In genomic region chr2:216492951-216493685, GRCh38 we compare ENCODE assay signal across 9 cellular contexts. TPM values are rescaled to one million over a fixed set of nuclear protein-coding genes. Genes with fewer than 3 reads are reported as not detected.
DNase-seq lines count a peak whose midpoint lies in the region; ATAC-seq and TF ChIP-seq lines count a peak whose summit lies in the region.
"Had no signal": no experiment of that assay in that cellular context is flagged by ENCODE, and none has a peak within 500 bp of the region (broad histone marks: within the 10 kb centered on the region; RNA-seq: fewer than 3 reads in every experiment).

No MANE protein-coding gene starts in this region.

- intact Hi-C loops in Panc1 (cut with micrococcal nuclease; ENCODE audit: unreplicated experiment) (no loop called here), cardiac septum (cut with DNase I) (no loop called here)

- no TSS peak for BruUV-seq in Panc1 (replicated peaks; lab: Mats Ljungman, UMichigan)

- no peaks in the 10 kb centered on the region for H3K36me3 ChIP-seq in GM23248 (ENCODE audit: low read depth)
- H3K36me3 ChIP-seq in Panc1 (ENCODE audit: control insufficient read depth, insufficient read depth, low read length) = no peaks in the 10 kb centered on the region
- no peaks in the 10 kb centered on the region for H3K36me3 ChIP-seq in fibroblast of lung (ENCODE audit: control insufficient read depth, insufficient read depth, low read length)
- H3K36me3 ChIP-seq in skeletal muscle satellite cell (ENCODE audit: insufficient read depth, low read length) = no peaks in the 10 kb centered on the region

- H3K27ac ChIP-seq in GM23248 (peak overlapping the region; percentile 86), Panc1 (ENCODE audit: low read length) (no peak overlapping the region), fibroblast of lung (ENCODE audit: insufficient read depth, low read length) (no peak overlapping the region)

- H3K4me2 ChIP-seq in GM23248 (ENCODE audit: unreplicated experiment) (peak overlapping the region; percentile 57), fibroblast of lung (ENCODE audit: extremely low read depth, insufficient read depth, low read length) (no peak overlapping the region), skeletal muscle satellite cell (ENCODE audit: low read length) (peak overlapping the region; percentile 46)

- H3F3A ChIP-seq in GM23248 (ENCODE audit: insufficient read depth) = peaks cover 61% of the 10 kb centered on the region

- H2AFZ ChIP-seq in GM23248 (peak overlapping the region; percentile 58), fibroblast of lung (ENCODE audit: low read length) (no peak overlapping the region)

- H3K4me3 ChIP-seq in GM23248 = peak overlapping the region; percentile 33
- no peak overlapping the region for H3K4me3 ChIP-seq in Panc1 (ENCODE audit: low read depth in 2 of 2, low read length in 2 of 2)
- H3K4me3 ChIP-seq in fibroblast of lung (replicated peaks in 1 of 4; ENCODE audit: control extremely low read depth in 1 of 4, insufficient read depth in 1 of 4, low read depth in 3 of 4, low read length in 4 of 4) = no peak overlapping the region
- no peak overlapping the region for H3K4me3 ChIP-seq in skeletal muscle satellite cell (ENCODE audit: low read length)

- peak; percentile 52; the same call in 1 of the 2 replicates for ATAC-seq in Panc1
- no peak for ATAC-seq in GM18909 (IDR thresholded peaks at IDR 0.05; ENCODE audit: poor library complexity, unreplicated experiment)

- peak; percentile 96 for DNase-seq in GM23248
- DNase-seq in Panc1 (ENCODE audit: low read depth, low spot score) = no peak
- DNase-seq in fibroblast of lung (ENCODE audit: low read depth in 2 of 2) = peak; percentile 31 to 93
- DNase-seq in activated CD4-positive, alpha-beta T cell treated with anti-CD3 and anti-CD28 coated beads, Interleukin-2, amount 50 U/mL, for 1 hour = no peak
- DNase-seq in cardiac septum (ENCODE audit: low spot score) = no peak
- DNase-seq: NCI-H2171; stimulated activated CD4-positive, alpha-beta T cell treated with anti-CD3 and anti-CD28 coated beads, Interleukin-1b, Interleukin-23, amount 100 ng/mL, for 48 hours had no signal

- H3K9me2 ChIP-seq in GM23248 (ENCODE audit: insufficient read depth) = no peaks in the 10 kb centered on the region

- H3K27me3 ChIP-seq in GM23248 (replicated peaks; ENCODE audit: insufficient read depth) = no peaks in the 10 kb centered on the region
- no peaks in the 10 kb centered on the region for H3K27me3 ChIP-seq in Panc1 (ENCODE audit: control insufficient read depth, insufficient read depth, low read length)
- H3K27me3 ChIP-seq in fibroblast of lung (ENCODE audit: control insufficient read depth, insufficient read depth, low read length) = no peaks in the 10 kb centered on the region
- no peaks in the 10 kb centered on the region for H3K27me3 ChIP-seq in skeletal muscle satellite cell (ENCODE audit: control insufficient read depth, insufficient read depth, low read length)

- H4K20me1 ChIP-seq in GM23248 (ENCODE audit: insufficient read depth) (no peaks in the 10 kb centered on the region), fibroblast of lung (ENCODE audit: control insufficient read depth, extremely low read depth, insufficient read depth, low read length) (no peaks in the 10 kb centered on the region)

- no peaks in the 10 kb centered on the region for H3K9me3 ChIP-seq in GM23248 (ENCODE audit: low read depth)
- H3K9me3 ChIP-seq in Panc1 (ENCODE audit: control insufficient read depth, insufficient read depth, low read depth, low read length) = no peaks in the 10 kb centered on the region
- H3K9me3 ChIP-seq in fibroblast of lung (ENCODE audit: control insufficient read depth, insufficient read depth, low read depth, low read length) = no peaks in the 10 kb centered on the region
- H3K9me3 ChIP-seq in skeletal muscle satellite cell (replicated peaks; ENCODE audit: low read length) = no peaks in the 10 kb centered on the region

- in situ Hi-C loops in GM23248 (cut with MboI) = no loop called here
- in situ Hi-C loops in Panc1 (cut with HindIII; ENCODE audit: low pct_unique_long_range_greater_than_20kb, low sequenced_read_pairs) = no loop called here

- H3K79me2 ChIP-seq in GM23248 (ENCODE audit: insufficient read depth) (peaks cover 32% of the 10 kb centered on the region), fibroblast of lung (ENCODE audit: control insufficient read depth, insufficient read depth, low read length) (peaks cover 6% of the 10 kb centered on the region)

- peak overlapping the region; percentile 32 for H3K9ac ChIP-seq in GM23248
- H3K9ac ChIP-seq in fibroblast of lung (ENCODE audit: insufficient read depth, low read length) = no peak overlapping the region
- H3K9ac ChIP-seq in skeletal muscle satellite cell (ENCODE audit: low read depth, low read length) = no peak overlapping the region

- H3K4me1 ChIP-seq in GM23248 (ENCODE audit: insufficient read depth) (peaks cover 64% of the 10 kb centered on the region), Panc1 (ENCODE audit: control insufficient read depth, insufficient read depth, low read length) (no peaks in the 10 kb centered on the region), fibroblast of lung (ENCODE audit: control insufficient read depth, extremely low read depth, insufficient read depth, low read length) (peaks cover 8% of the 10 kb centered on the region), skeletal muscle satellite cell (ENCODE audit: control insufficient read depth, insufficient read depth, low read length) (peaks cover 59% of the 10 kb centered on the region)

- CTCF ChIA-PET in Panc1 (lab: Charles Lee) = no interaction called here

- TF ChIP-seq CTCF in Panc1 (IDR thresholded peaks at IDR 0.05) (no peak), fibroblast of lung (conservative IDR thresholded peaks at IDR 0.05 in 1 of 2, IDR thresholded peaks at IDR 0.05 in 1 of 2; ENCODE audit: low read depth in 1 of 2, low read length in 2 of 2) (no peak)

- 21% methylated on average over 5 of the region's 5 CpGs for WGBS in GM23248 (ENCODE audit: low coverage in 1 of 2, low lambda C conversion rate in 2 of 2, missing lambda C conversion rate in 2 of 2), 2 experiments

- POLR2A ChIA-PET in Panc1 (lab: Charles Lee) = no interaction called here

RNA-seq across cellular contexts. Expression of gene RPL37A, which starts 5.5 kb away (rescaled TPM):
- 979 and 1,006 TPM in 2 replicates for total RNA-seq in GM23248 (2014; rRNA removed; shearing (Covaris generic))
- polyA plus RNA-seq in GM23248 (2016; fragmentation: Nextera tagmentation; extraction: Ambion mirVana) (1,627 and 1,708 TPM in 2 replicates), fibroblast of lung (1,592 and 1,688 TPM in 2 replicates)
- total RNA-seq in Panc1 (2021; ENCODE audit: unreplicated experiment) (1,826 TPM), fibroblast of lung (3,233 and 3,423 TPM in 2 replicates), cardiac septum (1,531 TPM)
- 2,589 TPM for polyA plus RNA-seq in Panc1 (2012; ENCODE audit: insufficient read length)
- 5,148 and 5,420 TPM in 2 replicates for polyA plus RNA-seq in fibroblast of lung (2012)
- 265 and 436 TPM in 2 replicates for polyA minus RNA-seq in fibroblast of lung (ENCODE audit: low replicate concordance)
- 984 and 1,810 TPM in 2 replicates for total RNA-seq in skeletal muscle satellite cell (2012; rRNA removed)

Comparison
In these comparisons a context has a peak if more than half of its experiments do, and no peak if none do; other contexts are left out.
1. DNase-seq: peak in GM23248 (single experiment) and fibroblast of lung (2 of 2); none in Panc1 (single experiment), activated CD4-positive, alpha-beta T cell treated with anti-CD3 and anti-CD28 coated beads, Interleukin-2, amount 50 U/mL, for 1 hour (single experiment) and cardiac septum (single experiment).